Comparison of ENCODE assay signal across 3 cellular contexts in the genomic region with DNA sequence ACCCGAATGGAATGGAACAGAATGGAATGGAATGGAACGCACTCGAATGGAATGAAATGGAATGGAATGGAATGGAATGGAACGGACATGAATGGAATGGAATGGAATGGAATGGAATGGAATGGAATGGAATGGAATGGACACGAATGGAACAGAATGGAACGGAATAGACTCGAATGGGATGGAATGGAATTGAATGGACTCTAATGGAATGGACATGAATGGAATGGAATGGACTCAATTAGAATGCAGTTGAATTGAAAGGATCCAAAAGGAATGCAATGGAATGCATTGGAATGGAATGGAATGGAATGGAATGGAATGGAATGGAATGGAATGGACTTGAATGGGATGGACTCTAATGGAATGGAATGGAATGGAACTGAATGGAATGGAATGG.
TF ChIP-seq lines count a peak whose summit lies in the region.

No MANE protein-coding gene starts in this region.

TF ChIP-seq in GM12878, 131 proteins besides CTCF, POLR2A, EP300 and RAD21:
- TF ChIP-seq TARDBP (IDR thresholded peaks at IDR 0.05; ENCODE audit: borderline replicate concordance): peak; percentile 28; the same call in 1 of the 2 replicates

TF ChIP-seq in K562, 482 proteins besides CTCF, POLR2A, EP300 and RAD21:
- TF ChIP-seq STAT5A (IDR thresholded peaks at IDR 0.05; ENCODE audit: borderline replicate concordance, low read length) (peak; percentile 57; the same call in 1 of the 2 replicates), TARDBP (IDR thresholded peaks at IDR 0.05) (peak; percentile 47; the same call in 1 of the 2 replicates)

TF ChIP-seq in HepG2, 621 proteins besides CTCF, POLR2A, EP300 and RAD21:
- TF ChIP-seq, protein P1, sequence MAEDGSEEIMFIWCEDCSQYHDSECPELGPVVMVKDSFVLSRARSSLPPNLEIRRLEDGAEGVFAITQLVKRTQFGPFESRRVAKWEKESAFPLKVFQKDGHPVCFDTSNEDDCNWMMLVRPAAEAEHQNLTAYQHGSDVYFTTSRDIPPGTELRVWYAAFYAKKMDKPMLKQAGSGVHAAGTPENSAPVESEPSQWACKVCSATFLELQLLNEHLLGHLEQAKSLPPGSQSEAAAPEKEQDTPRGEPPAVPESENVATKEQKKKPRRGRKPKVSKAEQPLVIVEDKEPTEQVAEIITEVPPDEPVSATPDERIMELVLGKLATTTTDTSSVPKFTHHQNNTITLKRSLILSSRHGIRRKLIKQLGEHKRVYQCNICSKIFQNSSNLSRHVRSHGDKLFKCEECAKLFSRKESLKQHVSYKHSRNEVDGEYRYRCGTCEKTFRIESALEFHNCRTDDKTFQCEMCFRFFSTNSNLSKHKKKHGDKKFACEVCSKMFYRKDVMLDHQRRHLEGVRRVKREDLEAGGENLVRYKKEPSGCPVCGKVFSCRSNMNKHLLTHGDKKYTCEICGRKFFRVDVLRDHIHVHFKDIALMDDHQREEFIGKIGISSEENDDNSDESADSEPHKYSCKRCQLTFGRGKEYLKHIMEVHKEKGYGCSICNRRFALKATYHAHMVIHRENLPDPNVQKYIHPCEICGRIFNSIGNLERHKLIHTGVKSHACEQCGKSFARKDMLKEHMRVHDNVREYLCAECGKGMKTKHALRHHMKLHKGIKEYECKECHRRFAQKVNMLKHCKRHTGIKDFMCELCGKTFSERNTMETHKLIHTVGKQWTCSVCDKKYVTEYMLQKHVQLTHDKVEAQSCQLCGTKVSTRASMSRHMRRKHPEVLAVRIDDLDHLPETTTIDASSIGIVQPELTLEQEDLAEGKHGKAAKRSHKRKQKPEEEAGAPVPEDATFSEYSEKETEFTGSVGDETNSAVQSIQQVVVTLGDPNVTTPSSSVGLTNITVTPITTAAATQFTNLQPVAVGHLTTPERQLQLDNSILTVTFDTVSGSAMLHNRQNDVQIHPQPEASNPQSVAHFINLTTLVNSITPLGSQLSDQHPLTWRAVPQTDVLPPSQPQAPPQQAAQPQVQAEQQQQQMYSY (CRISPR knock-in tag; IDR thresholded peaks at IDR 0.05): peak; percentile 84; the same call in 1 of the 2 replicates
TF ChIP-seq in HepG2: peak in this region for 1; not testable (repeated sequence) for 620.
